ENCODE assay signal across 1 cellular context in the genomic region with DNA sequence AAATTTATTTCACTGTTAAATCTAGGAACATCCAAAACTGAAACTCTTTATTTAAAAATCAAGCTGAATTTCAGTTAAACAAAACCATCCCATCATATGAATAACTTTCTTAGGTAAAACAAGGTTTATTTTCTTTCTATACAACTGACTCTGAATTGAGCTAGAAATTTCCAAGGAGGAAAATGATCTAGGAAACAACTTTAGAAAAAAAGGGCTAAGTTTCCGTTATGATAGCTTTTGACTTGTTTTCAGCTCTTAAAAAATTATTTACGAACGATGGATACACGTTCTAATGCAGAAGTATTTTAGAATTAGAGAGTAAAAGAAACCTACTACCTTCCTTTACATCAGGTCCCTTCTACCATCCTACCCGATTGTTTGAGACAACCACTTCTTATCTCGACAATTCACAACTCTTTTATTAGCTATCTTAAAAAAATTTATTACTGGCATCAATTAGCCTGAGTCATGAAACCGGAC.
TF ChIP-seq lines count a peak whose summit lies in the region.

No MANE protein-coding gene starts in this region.

TF ChIP-seq in GM12878, 131 proteins besides CTCF, POLR2A, EP300 and RAD21 (continued from another document):
- TF ChIP-seq BMI1 (IDR thresholded peaks at IDR 0.05; ENCODE audit: borderline replicate concordance) (peak; percentile 83), HDGF (IDR thresholded peaks at IDR 0.05) (no peak), RFX5 (IDR thresholded peaks at IDR 0.05; ENCODE audit: low read depth, low read length) (no peak), NR2F1 (conservative IDR thresholded peaks at IDR 0.05) (no peak)
- TF ChIP-seq, protein P1, sequence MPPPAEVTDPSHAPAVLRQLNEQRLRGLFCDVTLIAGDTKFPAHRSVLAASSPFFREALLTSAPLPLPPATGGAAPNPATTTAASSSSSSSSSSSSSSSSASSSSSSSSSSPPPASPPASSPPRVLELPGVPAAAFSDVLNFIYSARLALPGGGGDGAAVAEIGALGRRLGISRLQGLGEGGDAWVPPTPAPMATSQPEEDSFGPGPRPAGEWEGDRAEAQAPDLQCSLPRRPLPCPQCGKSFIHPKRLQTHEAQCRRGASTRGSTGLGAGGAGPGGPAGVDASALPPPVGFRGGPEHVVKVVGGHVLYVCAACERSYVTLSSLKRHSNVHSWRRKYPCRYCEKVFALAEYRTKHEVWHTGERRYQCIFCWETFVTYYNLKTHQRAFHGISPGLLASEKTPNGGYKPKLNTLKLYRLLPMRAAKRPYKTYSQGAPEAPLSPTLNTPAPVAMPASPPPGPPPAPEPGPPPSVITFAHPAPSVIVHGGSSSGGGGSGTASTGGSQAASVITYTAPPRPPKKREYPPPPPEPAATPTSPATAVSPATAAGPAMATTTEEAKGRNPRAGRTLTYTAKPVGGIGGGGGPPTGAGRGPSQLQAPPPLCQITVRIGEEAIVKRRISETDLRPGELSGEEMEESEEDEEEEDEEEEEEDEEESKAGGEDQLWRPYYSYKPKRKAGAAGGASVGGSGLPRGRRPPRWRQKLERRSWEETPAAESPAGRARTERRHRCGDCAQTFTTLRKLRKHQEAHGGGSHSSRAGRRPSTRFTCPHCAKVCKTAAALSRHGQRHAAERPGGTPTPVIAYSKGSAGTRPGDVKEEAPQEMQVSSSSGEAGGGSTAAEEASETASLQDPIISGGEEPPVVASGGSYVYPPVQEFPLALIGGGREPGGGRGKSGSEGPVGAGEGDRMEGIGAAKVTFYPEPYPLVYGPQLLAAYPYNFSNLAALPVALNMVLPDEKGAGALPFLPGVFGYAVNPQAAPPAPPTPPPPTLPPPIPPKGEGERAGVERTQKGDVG (CRISPR knock-in tag; IDR thresholded peaks at IDR 0.05): no peak
TF ChIP-seq in GM12878: peak in this region for 1.
